11 cellular contexts compared by ENCODE assay signal in genomic region chr20:32019563-32020463, GRCh38. TPM values are rescaled to one million over a fixed set of nuclear protein-coding genes. Genes with fewer than 3 reads are reported as not detected.
DNase-seq lines count a peak whose midpoint lies in the region; ATAC-seq and TF ChIP-seq lines count a peak whose summit lies in the region.
"Had no signal": no experiment of that assay in that cellular context is flagged by ENCODE, and none has a peak within 500 bp of the region (broad histone marks: within the 10 kb centered on the region; RNA-seq: fewer than 3 reads in every experiment).

No MANE protein-coding gene starts in this region.

- H3K36me3 Mint-ChIP-seq in activated T-helper 1 cell treated with anti-CD3 and anti-CD28 coated beads, Interleukin-12 subunit alpha, Interleukin-12 subunit beta, Interleukin-2, Interleukin-4 antibody, amounts not matched to agents 30 ng/mL and 10 ng/mL and 1 ng/mL, durations not matched to agents 14 hours and 24 hours and 36 hours (ENCODE audit: low read depth), result peaks cover 2% of the 10 kb centered on the region

- H3K27ac Mint-ChIP-seq in activated T-helper 1 cell treated with anti-CD3 and anti-CD28 coated beads, Interleukin-12 subunit alpha, Interleukin-12 subunit beta, Interleukin-2, Interleukin-4 antibody, amounts not matched to agents 30 ng/mL and 10 ng/mL and 1 ng/mL, durations not matched to agents 14 hours and 24 hours and 36 hours, result peak overlapping the region; percentile 28

- peaks cover 8% of the 10 kb centered on the region; the same call in 1 of the 2 replicates for H3K27me3 ChIP-seq in BE2C
- H3K27me3 ChIP-seq in DOHH2 (ENCODE audit: control insufficient read depth, low read length), result peaks cover 51% of the 10 kb centered on the region

- ATAC-seq in GM18868 (IDR thresholded peaks at IDR 0.05; ENCODE audit: unreplicated experiment), result no peak

- H3K4me1 ChIP-seq in BE2C (no peaks in the 10 kb centered on the region; the same call in 1 of the 2 replicates), DOHH2 (ENCODE audit: control insufficient read depth, low read length) (peaks cover 27% of the 10 kb centered on the region), mesodermal cell (ENCODE audit: control insufficient read depth, insufficient read depth, low read length, poor library complexity, severe bottlenecking) (no peaks in the 10 kb centered on the region)

- H3K27me3 Mint-ChIP-seq in activated T-helper 1 cell treated with anti-CD3 and anti-CD28 coated beads, Interleukin-12 subunit alpha, Interleukin-12 subunit beta, Interleukin-2, Interleukin-4 antibody, amounts not matched to agents 30 ng/mL and 10 ng/mL and 1 ng/mL, durations not matched to agents 14 hours and 24 hours and 36 hours (ENCODE audit: insufficient read depth), result peaks cover 67% of the 10 kb centered on the region

- peak overlapping the region; percentile 82 for H3K4me3 Mint-ChIP-seq in activated T-helper 1 cell treated with anti-CD3 and anti-CD28 coated beads, Interleukin-12 subunit alpha, Interleukin-12 subunit beta, Interleukin-2, Interleukin-4 antibody, amounts not matched to agents 30 ng/mL and 10 ng/mL and 1 ng/mL, durations not matched to agents 14 hours and 24 hours and 36 hours

- H4K20me1 ChIP-seq in DOHH2 (ENCODE audit: control insufficient read depth, insufficient read depth, low read depth, low read length), result no peaks in the 10 kb centered on the region

- H3K9me2 ChIP-seq in DOHH2 (replicated peaks; ENCODE audit: control insufficient read depth, low read length), result no peaks in the 10 kb centered on the region

- H3K4me3 ChIP-seq in BE2C (ENCODE audit: low read depth, low read length) (peak overlapping the region; percentile 30), DOHH2 (ENCODE audit: low read length) (peak overlapping the region; percentile 49), mesodermal cell (ENCODE audit: extremely low read depth, insufficient read depth, low read length, poor library complexity, severe bottlenecking) (peak overlapping the region; percentile 27)

- no peak for DNase-seq in BE2C
- no peak for DNase-seq in activated T-helper 1 cell treated with anti-CD3 and anti-CD28 coated beads, Interleukin-12 subunit alpha, Interleukin-12 subunit beta, Interleukin-2, Interleukin-4 antibody, amounts not matched to agents 30 ng/mL and 10 ng/mL and 1 ng/mL, durations not matched to agents 14 hours and 24 hours and 36 hours (ENCODE audit: low spot score)
- DNase-seq in activated gamma-delta T cell treated with Interleukin-2 at 50 U/mL for 16 hours, result no peak
- DNase-seq in UCSD-AML1 (lab: John Stamatoyannopoulos, UW; ENCODE audit: unreplicated experiment), result no peak
- DNase-seq in inferior parietal cortex (ENCODE audit: extremely low spot score), result no peak
- DNase-seq: effector memory CD4-positive, alpha-beta T cell; GF-D8; stimulated activated CD4-positive, alpha-beta T cell treated with anti-CD3 and anti-CD28 coated beads, Interleukin-4, amount 100 ng/mL, for 1 hour had no signal

- peaks cover under 1% of the 10 kb centered on the region; the same call in 1 of the 2 replicates for H3F3A ChIP-seq in DOHH2 (ENCODE audit: control insufficient read depth, insufficient read depth)

- intact Hi-C loops in activated T-helper 1 cell treated with anti-CD3 and anti-CD28 coated beads, Interleukin-12 subunit alpha, Interleukin-12 subunit beta, Interleukin-2, Interleukin-4 antibody, amounts not matched to agents 30 ng/mL and 10 ng/mL and 1 ng/mL, durations not matched to agents 14 hours and 24 hours and 36 hours (cut with micrococcal nuclease), result no loop called here

- no peaks in the 10 kb centered on the region for H3K36me3 ChIP-seq in BE2C
- H3K36me3 ChIP-seq in DOHH2 (ENCODE audit: control insufficient read depth, low read length), result no peaks in the 10 kb centered on the region
- no peaks in the 10 kb centered on the region for H3K36me3 ChIP-seq in mesodermal cell (ENCODE audit: control insufficient read depth, insufficient read depth, low read length)

- no peaks in the 10 kb centered on the region for H3K79me2 ChIP-seq in DOHH2 (ENCODE audit: control insufficient read depth, low read length)

- no peak overlapping the region for H3K27ac ChIP-seq in DOHH2 (ENCODE audit: low read depth, low read length)
- H3K27ac ChIP-seq in mesodermal cell (ENCODE audit: low read depth, low read length, severe bottlenecking), result no peak overlapping the region

- WGBS in mesodermal cell (ENCODE audit: insufficient coverage in 2 of 2), 2 experiments, result 64 to 71% methylated on average over 10 to 11 of the region's 11 CpGs

- H3K9me3 Mint-ChIP-seq in activated T-helper 1 cell treated with anti-CD3 and anti-CD28 coated beads, Interleukin-12 subunit alpha, Interleukin-12 subunit beta, Interleukin-2, Interleukin-4 antibody, amounts not matched to agents 30 ng/mL and 10 ng/mL and 1 ng/mL, durations not matched to agents 14 hours and 24 hours and 36 hours, result no peaks in the 10 kb centered on the region

- peak overlapping the region; percentile 90 for H3K4me2 ChIP-seq in DOHH2 (ENCODE audit: low read length)

- no peaks in the 10 kb centered on the region for H3K9me3 ChIP-seq in BE2C
- H3K9me3 ChIP-seq in DOHH2 (ENCODE audit: control insufficient read depth, insufficient read depth, low read length), result no peaks in the 10 kb centered on the region
- no peaks in the 10 kb centered on the region for H3K9me3 ChIP-seq in mesodermal cell (ENCODE audit: control insufficient read depth, low read length)

- H3K4me1 Mint-ChIP-seq in activated T-helper 1 cell treated with anti-CD3 and anti-CD28 coated beads, Interleukin-12 subunit alpha, Interleukin-12 subunit beta, Interleukin-2, Interleukin-4 antibody, amounts not matched to agents 30 ng/mL and 10 ng/mL and 1 ng/mL, durations not matched to agents 14 hours and 24 hours and 36 hours (ENCODE audit: low read depth), result peaks cover 20% of the 10 kb centered on the region

- no peak for TF ChIP-seq CTCF in BE2C (IDR thresholded peaks at IDR 0.05; ENCODE audit: low read depth, low read length)
- no peak for TF ChIP-seq CTCF in DOHH2 (IDR thresholded peaks at IDR 0.05; ENCODE audit: low read depth, low read length, poor library complexity, severe bottlenecking)

RNA-seq across cellular contexts. Expression of gene CCM2L, which starts 9.6 kb away (rescaled TPM):
- 1.3 TPM for polyA plus RNA-seq in BE2C (2012; ENCODE audit: insufficient read depth, insufficient read length, low read depth)
- total RNA-seq in activated T-helper 1 cell treated with anti-CD3 and anti-CD28 coated beads, Interleukin-12 subunit alpha, Interleukin-12 subunit beta, Interleukin-2, Interleukin-4 antibody, amounts not matched to agents 30 ng/mL and 10 ng/mL and 1 ng/mL, durations not matched to agents 14 hours and 24 hours and 36 hours, result not detected in 2 replicates
- 6.3 TPM for polyA plus RNA-seq in mesodermal cell (2013, experiment 1 of 2)
- 3.2 TPM for polyA plus RNA-seq in mesodermal cell (2013, experiment 2 of 2)

RNA-seq across cellular contexts. Expression of gene HCK, which starts 32.2 kb away (rescaled TPM):
- not detected for polyA plus RNA-seq in BE2C (2012; ENCODE audit: insufficient read depth, insufficient read length, low read depth)
- 0.22 and 0.23 TPM in 2 replicates for total RNA-seq in activated T-helper 1 cell treated with anti-CD3 and anti-CD28 coated beads, Interleukin-12 subunit alpha, Interleukin-12 subunit beta, Interleukin-2, Interleukin-4 antibody, amounts not matched to agents 30 ng/mL and 10 ng/mL and 1 ng/mL, durations not matched to agents 14 hours and 24 hours and 36 hours
- polyA plus RNA-seq in mesodermal cell (2013, experiment 1 of 2), result 0.33 TPM
- polyA plus RNA-seq in mesodermal cell (2013, experiment 2 of 2), result 0.20 TPM

RNA-seq across cellular contexts. Expression of gene XKR7, which starts 51.9 kb away (rescaled TPM):
- 63.7 TPM for polyA plus RNA-seq in BE2C (2012; ENCODE audit: insufficient read depth, insufficient read length, low read depth)
- total RNA-seq in activated T-helper 1 cell treated with anti-CD3 and anti-CD28 coated beads, Interleukin-12 subunit alpha, Interleukin-12 subunit beta, Interleukin-2, Interleukin-4 antibody, amounts not matched to agents 30 ng/mL and 10 ng/mL and 1 ng/mL, durations not matched to agents 14 hours and 24 hours and 36 hours, result not detected in 2 replicates
- 0.41 TPM for polyA plus RNA-seq in mesodermal cell (2013, experiment 1 of 2)
- polyA plus RNA-seq in mesodermal cell (2013, experiment 2 of 2), result 0.35 TPM
